In the genomic region with DNA sequence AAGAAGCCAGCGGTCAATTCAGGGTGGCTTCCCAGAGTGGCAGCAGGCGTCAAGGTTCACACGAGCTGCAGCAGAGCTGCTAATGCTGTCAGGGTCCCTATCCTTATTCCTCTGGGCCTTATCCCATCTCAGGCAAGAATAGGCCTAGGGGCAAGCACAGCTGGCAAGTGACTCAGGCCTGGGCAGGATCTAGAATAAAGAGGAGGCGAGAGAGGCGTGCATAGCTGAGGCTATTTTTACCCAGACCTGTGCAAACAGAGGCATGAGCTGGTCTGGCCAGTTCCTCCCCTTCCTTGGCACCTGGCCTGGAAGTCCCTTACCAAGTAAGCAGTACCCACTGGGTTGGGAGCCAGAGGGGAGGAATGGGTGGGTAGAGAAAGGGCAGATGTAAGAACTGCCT, we compare ENCODE assay signal across 10 cellular contexts. TPM values are rescaled to one million over a fixed set of nuclear protein-coding genes. Genes with fewer than 3 reads are reported as not detected.
DNase-seq lines count a peak whose midpoint lies in the region; ATAC-seq and TF ChIP-seq lines count a peak whose summit lies in the region.
"Had no signal": no experiment of that assay in that cellular context is flagged by ENCODE, and none has a peak within 500 bp of the region (broad histone marks: within the 10 kb centered on the region; RNA-seq: fewer than 3 reads in every experiment).

No MANE protein-coding gene starts in this region.

- peaks cover 11% of the 10 kb centered on the region in 2 experiments for H3K4me1 Mint-ChIP-seq in H9
- H3K4me1 Mint-ChIP-seq in CD4-positive, alpha-beta T cell (ENCODE audit: low read depth) = no peaks in the 10 kb centered on the region

- POLR2A ChIA-PET in CD4-positive, alpha-beta T cell (lab: Charles Lee) = no interaction called here
- POLR2A ChIA-PET in A673 (lab: Charles Lee; ENCODE audit: low non-redundant PET) = no interaction called here

- peaks cover 23% of the 10 kb centered on the region for H3K27me3 Mint-ChIP-seq in H9 (ENCODE audit: low read depth)
- H3K27me3 Mint-ChIP-seq in CD4-positive, alpha-beta T cell = no peaks in the 10 kb centered on the region

- H3K4me3 ChIP-seq in cardiac fibroblast (replicated peaks in 1 of 2; ENCODE audit: low read depth in 2 of 2, low read length in 2 of 2) (no peak overlapping the region), parathyroid adenoma (ENCODE audit: low read depth, low read length) (no peak overlapping the region), A673 (ENCODE audit: low read depth, low read length, poor library complexity, severe bottlenecking) (no peak overlapping the region)
- H3K4me3 ChIP-seq: gastrocnemius medialis, SJCRH30 had no signal

- no peaks in the 10 kb centered on the region for H3K23me2 ChIP-seq in H9 (ENCODE audit: insufficient read length, low read depth, low read length, poor library complexity, severe bottlenecking)

- intact Hi-C loops in CD4-positive, alpha-beta T cell (cut with DNase I, micrococcal nuclease) = no loop called here
- intact Hi-C loops in A673 (cut with micrococcal nuclease; ENCODE audit: unreplicated experiment) = no loop called here

- no peaks in the 10 kb centered on the region for H3K9me3 ChIP-seq in H9 (ENCODE audit: control insufficient read depth, low read depth, low read length)
- H3K9me3 ChIP-seq in parathyroid adenoma (ENCODE audit: control insufficient read depth, low read length) = no peaks in the 10 kb centered on the region
- no peaks in the 10 kb centered on the region for H3K9me3 ChIP-seq in CD4-positive, alpha-beta T cell (ENCODE audit: control insufficient read depth, low read length)
- H3K9me3 ChIP-seq in A673 (ENCODE audit: low read depth, low read length, poor library complexity, severe bottlenecking) = no peaks in the 10 kb centered on the region
- H3K9me3 ChIP-seq: gastrocnemius medialis, SJCRH30 had no signal

- H2BK20ac ChIP-seq in H9 (ENCODE audit: low read depth, low read length, poor library complexity, severe bottlenecking) = no peak overlapping the region

- no peak overlapping the region for H3K14ac ChIP-seq in H9 (ENCODE audit: insufficient read depth, low read length)

- TF ChIP-seq CTCF in H9 (conservative IDR thresholded peaks at IDR 0.05) = no peak
- TF ChIP-seq CTCF in cardiac fibroblast (IDR thresholded peaks at IDR 0.05; ENCODE audit: low read depth, low read length) = no peak
- TF ChIP-seq CTCF in parathyroid adenoma (IDR thresholded peaks at IDR 0.05) = no peak
- TF ChIP-seq CTCF in CD4-positive, alpha-beta T cell (IDR thresholded peaks at IDR 0.05) = no peak
- TF ChIP-seq CTCF in A673 (conservative IDR thresholded peaks at IDR 0.05; ENCODE audit: low read depth, low read length) = no peak

- H2AK5ac ChIP-seq in H9 (ENCODE audit: insufficient read length, low read length) = no peak overlapping the region

- H3K27ac Mint-ChIP-seq in H9 = no peak overlapping the region
- H3K27ac Mint-ChIP-seq in CD4-positive, alpha-beta T cell = no peak overlapping the region

- no peak overlapping the region for H3T11ph ChIP-seq in H9 (ENCODE audit: low read length)

- H3K9me3 Mint-ChIP-seq in H9 = no peaks in the 10 kb centered on the region; a peak in 1 of 5 replicates
- no peaks in the 10 kb centered on the region for H3K9me3 Mint-ChIP-seq in CD4-positive, alpha-beta T cell

- H2AFZ ChIP-seq in H9 (ENCODE audit: low read length) (no peak overlapping the region), parathyroid adenoma (peak overlapping the region; percentile 50)

- H3K79me1 ChIP-seq in H9 (ENCODE audit: insufficient read depth, low read depth, low read length, poor library complexity, severe bottlenecking) = no peaks in the 10 kb centered on the region

- H3K4me3 Mint-ChIP-seq in H9 = no peak overlapping the region
- no peak overlapping the region for H3K4me3 Mint-ChIP-seq in CD4-positive, alpha-beta T cell

- no peak overlapping the region for H2BK5ac ChIP-seq in H9 (ENCODE audit: insufficient read length, low read length)

- H3K27ac ChIP-seq in H9 (ENCODE audit: insufficient read length, low read depth, low read length) (no peak overlapping the region), parathyroid adenoma (no peak overlapping the region), A673 (ENCODE audit: low read depth, low read length, poor library complexity, severe bottlenecking) (no peak overlapping the region)
- no peak overlapping the region for H3K27ac ChIP-seq in CD4-positive, alpha-beta T cell (ENCODE audit: low read depth, low read length)
- H3K27ac ChIP-seq: gastrocnemius medialis, SJCRH30 had no signal

- H3K23ac ChIP-seq in H9 (ENCODE audit: insufficient read length, low read depth, low read length) = no peak overlapping the region

- no peak overlapping the region for H3K18ac ChIP-seq in H9 (ENCODE audit: insufficient read length, low read depth, low read length)

- H4K5ac ChIP-seq in H9 (ENCODE audit: insufficient read length, low read depth, low read length) = no peak overlapping the region

- no peak overlapping the region for H4K8ac ChIP-seq in H9 (replicated peaks; ENCODE audit: insufficient read length, low read depth, low read length)

- peaks cover 3% of the 10 kb centered on the region; the same call in 1 of the 2 replicates for H3K4me1 ChIP-seq in H9 (ENCODE audit: insufficient read depth, low read length)
- no peaks in the 10 kb centered on the region for H3K4me1 ChIP-seq in parathyroid adenoma
- H3K4me1 ChIP-seq in A673 (ENCODE audit: insufficient read depth, low read length, poor library complexity, severe bottlenecking) = no peaks in the 10 kb centered on the region
- H3K4me1 ChIP-seq: SJCRH30 had no signal

- DNase-seq in H9 (peak; percentile 46), M059J (ENCODE audit: low read depth) (peak; percentile 59), cardiac fibroblast (ENCODE audit: low read depth in 2 of 2) (peak; percentile 54 to 61), A673 (ENCODE audit: low spot score) (no peak)
- no peak for DNase-seq in CD4-positive, alpha-beta T cell
- DNase-seq in stimulated activated CD4-positive, alpha-beta T cell treated with anti-CD3 and anti-CD28 coated beads, Interleukin-2, amount 100 ng/mL, for 48 hours = no peak

- no peak overlapping the region for H4K91ac ChIP-seq in H9 (ENCODE audit: insufficient read length, low read depth, low read length)

- H4K20me1 ChIP-seq in H9 (ENCODE audit: control insufficient read depth, insufficient read depth, insufficient read length) = no peaks in the 10 kb centered on the region

- H3K56ac ChIP-seq in H9 (ENCODE audit: insufficient read length, low read depth, low read length) = no peak overlapping the region

- BruUV-seq in A673 (replicated peaks; lab: Mats Ljungman, UMichigan) = no TSS peak

- H2BK15ac ChIP-seq in H9 (ENCODE audit: low read depth, low read length) = no peak overlapping the region

- H3K36me3 ChIP-seq in parathyroid adenoma (ENCODE audit: control insufficient read depth, insufficient read depth, low read length) (no peaks in the 10 kb centered on the region), A673 (ENCODE audit: insufficient read depth, low read length, poor library complexity, severe bottlenecking) (no peaks in the 10 kb centered on the region)
- H3K36me3 ChIP-seq: gastrocnemius medialis, SJCRH30 had no signal

- no peak overlapping the region for H2BK12ac ChIP-seq in H9 (ENCODE audit: insufficient read length, low read depth, low read length)

- H3K9ac ChIP-seq in H9 (ENCODE audit: extremely low read depth, insufficient read length, low read length) (no peak overlapping the region), parathyroid adenoma (no peak overlapping the region)

- H3K4ac ChIP-seq in H9 (ENCODE audit: low read depth, low read length) = no peak overlapping the region

- H3K27me3 ChIP-seq in H9 (ENCODE audit: insufficient read depth, low read length) (no peaks in the 10 kb centered on the region), parathyroid adenoma (ENCODE audit: control insufficient read depth, insufficient read depth, low read length) (no peaks in the 10 kb centered on the region), A673 (replicated peaks; ENCODE audit: insufficient read depth, low read depth, low read length, poor library complexity) (no peaks in the 10 kb centered on the region)
- H3K27me3 ChIP-seq in CD4-positive, alpha-beta T cell (ENCODE audit: control insufficient read depth, insufficient read depth, low read length) = no peaks in the 10 kb centered on the region
- H3K27me3 ChIP-seq: gastrocnemius medialis, SJCRH30 had no signal

- no peak overlapping the region for H2BK120ac ChIP-seq in H9 (ENCODE audit: low read depth, low read length, poor library complexity, severe bottlenecking)

- H3K79me2 ChIP-seq in H9 (ENCODE audit: insufficient read depth, low read length) = no peaks in the 10 kb centered on the region
- H3K79me2 ChIP-seq in parathyroid adenoma = no peaks in the 10 kb centered on the region

- no peak overlapping the region for H3K4me2 ChIP-seq in H9 (ENCODE audit: insufficient read depth, insufficient read length, low read length)
- no peak overlapping the region for H3K4me2 ChIP-seq in parathyroid adenoma (ENCODE audit: low read length)

- CTCF ChIA-PET in CD4-positive, alpha-beta T cell (lab: Charles Lee) = no interaction called here
- CTCF ChIA-PET in A673 (lab: Charles Lee) = no interaction called here

- no peaks in the 10 kb centered on the region for H3K36me3 Mint-ChIP-seq in H9 (ENCODE audit: insufficient read depth in 1 of 3, low read depth in 3 of 3)
- H3K36me3 Mint-ChIP-seq in CD4-positive, alpha-beta T cell (ENCODE audit: low read depth) = no peaks in the 10 kb centered on the region

- ATAC-seq in GM18517 (IDR thresholded peaks at IDR 0.05; ENCODE audit: unreplicated experiment) = peak; percentile 98
- no peak for ATAC-seq in CD4-positive, alpha-beta T cell (ENCODE audit: poor library complexity)
- ATAC-seq: gastrocnemius medialis had no signal

- WGBS in H9 (ENCODE audit: extremely low coverage, insufficient read length, low lambda C conversion rate) = no CpG with 5 or more reads among the region's 5 CpGs

RNA-seq across cellular contexts. Expression of gene VIPR1, which starts 12.2 kb away (rescaled TPM):
- total RNA-seq in H9 (2021) (6.3 and 6.5 TPM in 2 replicates), A673 (2021) (0.26 and 0.31 TPM in 2 replicates)
- total RNA-seq in M059J (2014; rRNA removed; shearing (Covaris generic)) = 0.12 and 0.15 TPM in 2 replicates
- total RNA-seq in CD4-positive, alpha-beta T cell = 10 to 100 TPM; 66.8 to 67.6 TPM
- total RNA-seq: SJCRH30 had no signal

Comparison
In these comparisons a context has a peak if more than half of its experiments do, and no peak if none do; other contexts are left out.
1. DNase-seq: peak in H9 (single experiment), M059J (single experiment) and cardiac fibroblast (2 of 2); none in CD4-positive, alpha-beta T cell (0 of 10), A673 (single experiment) and stimulated activated CD4-positive, alpha-beta T cell treated with anti-CD3 and anti-CD28 coated beads, Interleukin-2, amount 100 ng/mL, for 48 hours (0 of 2).